Comparison of ENCODE assay signal across 8 cellular contexts in the genomic region with DNA sequence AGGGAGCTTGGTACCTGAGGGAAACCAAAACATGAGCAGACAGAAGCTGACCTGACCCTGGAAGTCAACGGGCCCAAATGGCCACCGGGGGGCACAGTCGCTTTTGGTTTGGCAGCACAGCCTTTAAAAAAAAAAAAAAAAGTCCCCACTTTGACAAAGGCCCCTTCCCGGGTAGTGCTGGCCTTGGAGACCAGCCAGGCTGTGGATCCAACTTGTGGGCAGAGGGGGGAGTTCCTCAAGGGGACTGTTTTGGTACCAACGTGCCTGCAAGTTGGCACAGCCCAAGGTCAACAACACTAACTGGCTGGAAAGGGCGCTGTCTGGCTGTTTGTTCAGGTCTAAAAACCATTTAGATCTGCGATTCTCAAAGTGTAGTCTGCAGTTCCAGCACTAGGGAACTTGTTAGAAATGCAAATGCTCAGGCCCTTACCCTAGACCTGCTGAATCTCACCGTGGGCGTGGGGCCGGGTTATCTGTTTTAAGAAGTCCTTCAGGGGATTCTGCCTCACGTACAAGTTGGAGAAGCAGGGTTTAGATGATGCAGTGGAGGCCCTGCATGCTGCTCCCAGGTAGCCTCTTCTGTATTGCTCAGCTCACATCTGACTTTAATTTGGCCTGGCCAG.
DNase-seq lines count a peak whose midpoint lies in the region; ATAC-seq and TF ChIP-seq lines count a peak whose summit lies in the region.

No MANE protein-coding gene starts in this region.

- H3K4me3 ChIP-seq in AG09309 (ENCODE audit: control insufficient read depth, low read depth, low read length): no peak overlapping the region; the same call in 1 of the 2 replicates
- peak overlapping the region; percentile 41 for H3K4me3 ChIP-seq in effector memory CD4-positive, alpha-beta T cell (ENCODE audit: insufficient read depth, low read depth, low read length, poor library complexity, severe bottlenecking)

- H3K36me3 ChIP-seq in effector memory CD4-positive, alpha-beta T cell (ENCODE audit: control insufficient read depth, insufficient read depth, low read length): peaks cover 14% of the 10 kb centered on the region

- no peak overlapping the region for H3K27ac ChIP-seq in effector memory CD4-positive, alpha-beta T cell (ENCODE audit: insufficient read depth, low read length, poor library complexity, severe bottlenecking)

- TF ChIP-seq CTCF in AG09309 (IDR thresholded peaks at IDR 0.05; ENCODE audit: control insufficient read depth, insufficient read depth, low read depth, low read length, missing control alignments): peak; percentile 58

- H3K4me1 ChIP-seq in effector memory CD4-positive, alpha-beta T cell (ENCODE audit: control insufficient read depth, insufficient read depth, low read length, poor library complexity, severe bottlenecking): peaks cover 18% of the 10 kb centered on the region

- no peak for DNase-seq in AG09309 (ENCODE audit: low read depth)
- DNase-seq in NCI-H460 (ENCODE audit: extremely low read depth, low read depth): peak; percentile 67
- DNase-seq in activated CD4-positive, alpha-beta T cell treated with anti-CD3 and anti-CD28 coated beads, Interleukin-2, amount 50 U/mL, for 48 hours: peak; percentile 62 to 69
- peak; percentile 11 to 39 (median 23) for DNase-seq in effector memory CD4-positive, alpha-beta T cell
- DNase-seq in medulla oblongata (ENCODE audit: extremely low spot score): peak; percentile 83
- DNase-seq in stimulated activated CD4-positive, alpha-beta T cell treated with anti-CD3 and anti-CD28 coated beads, TNF-alpha, amount 100 ng/mL, for 24 hours (ENCODE audit: low read depth in 3 of 3): peak; percentile 19 to 60 (median 30)

- ATAC-seq in GM18907 (IDR thresholded peaks at IDR 0.05; ENCODE audit: unreplicated experiment) (peak; percentile 33), HG03196 (IDR thresholded peaks at IDR 0.05; ENCODE audit: unreplicated experiment) (peak; percentile 28)

- no peaks in the 10 kb centered on the region for H3K27me3 ChIP-seq in effector memory CD4-positive, alpha-beta T cell (replicated peaks; ENCODE audit: control insufficient read depth, insufficient read depth, low read length, poor library complexity, severe bottlenecking)

- H3K9me3 ChIP-seq in effector memory CD4-positive, alpha-beta T cell (ENCODE audit: control insufficient read depth, low read length): no peaks in the 10 kb centered on the region
